8 cellular contexts compared by ENCODE assay signal in the genomic region with DNA sequence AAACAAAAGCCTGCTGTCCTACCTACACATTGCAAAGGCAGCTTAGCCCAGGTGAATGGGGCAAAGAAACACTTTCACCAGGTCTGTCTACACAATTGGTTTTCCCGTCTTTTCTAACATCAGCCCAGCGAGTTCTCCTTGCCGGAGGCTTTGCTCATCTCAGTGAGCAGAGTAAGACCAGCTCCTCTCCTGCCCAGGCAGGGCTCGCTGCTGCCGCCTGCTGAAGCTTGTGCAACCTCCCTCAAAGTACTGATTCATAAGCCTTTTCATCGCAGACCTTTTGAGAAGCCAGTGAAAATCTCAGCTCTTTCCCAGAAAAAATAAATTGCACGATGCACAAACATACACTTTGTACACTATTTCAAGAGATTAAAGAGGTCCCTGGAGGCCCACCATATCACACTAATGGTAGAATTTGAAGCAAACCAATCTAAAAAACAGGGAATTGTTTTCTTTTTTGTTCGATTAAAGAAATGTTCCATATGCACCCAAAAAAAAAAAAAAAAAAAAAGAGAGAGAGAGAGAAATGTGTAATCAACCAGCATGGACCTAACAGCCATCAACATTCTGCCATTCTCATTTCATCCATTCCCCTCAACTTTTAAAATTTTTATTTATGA.
A peak's percentile ranks its signal among the peaks of the same experiment; 100 is the strongest.
DNase-seq lines count a peak whose midpoint lies in the region; ATAC-seq and TF ChIP-seq lines count a peak whose summit lies in the region.

No MANE protein-coding gene starts in this region.

- WGBS in right cardiac atrium: 12% methylated on average over 8 of the region's 8 CpGs
- 24 to 34% (median 26%) methylated on average over 8 of the region's 8 CpGs for WGBS in spleen, 5 donors

- H3K4me3 ChIP-seq in right cardiac atrium (ENCODE audit: low read length) (no peak overlapping the region), spleen (no peak overlapping the region)

- ATAC-seq in GM18867 (IDR thresholded peaks at IDR 0.05; ENCODE audit: unreplicated experiment) (peak; percentile 58), right cardiac atrium (peak; percentile 81 to 84), GM19455 (IDR thresholded peaks at IDR 0.05; ENCODE audit: unreplicated experiment) (no peak), GM21576 (IDR thresholded peaks at IDR 0.05; ENCODE audit: unreplicated experiment) (no peak)

- no peaks in the 10 kb centered on the region for H3K36me3 ChIP-seq in spleen

- TF ChIP-seq POLR2A in spleen (IDR thresholded peaks at IDR 0.05): no peak

- H3K27me3 ChIP-seq in right cardiac atrium (ENCODE audit: control insufficient read depth, insufficient read depth): no peaks in the 10 kb centered on the region
- no peaks in the 10 kb centered on the region for H3K27me3 ChIP-seq in spleen (replicated peaks in 1 of 7)

- no peaks in the 10 kb centered on the region for H3K9me3 ChIP-seq in right cardiac atrium (ENCODE audit: control insufficient read depth, low read length)
- no peaks in the 10 kb centered on the region for H3K9me3 ChIP-seq in spleen

- DNase-seq in AG09319 (ENCODE audit: extremely low read depth, low read depth) (no peak), NCI-H1092 treated with DMSO at 0.1 percent for 48 hours (lab: John Stamatoyannopoulos, UW) (peak; percentile 61), amygdala (lab: John Stamatoyannopoulos, UW) (peak in 44 of 56 donors; percentile 2 to 69 (median 27)), right cardiac atrium (peak; percentile 67 to 87 (median 86)), spleen (peak; percentile 74)

- H3K4me1 ChIP-seq in right cardiac atrium (ENCODE audit: control insufficient read depth, insufficient read depth, low read length) (no peaks in the 10 kb centered on the region), spleen (no peaks in the 10 kb centered on the region)

- intact Hi-C loops in right cardiac atrium (cut with DNase I) (loop anchor here in 2 of 4 donors (10.0 kb wide), 2 partner anchors 59 to 789 kb away; no protein-coding TSS in a partner anchor), spleen (cut with DNase I; ENCODE audit: low total_unique reads) (no loop called here)

- TF ChIP-seq CTCF in AG09319 (IDR thresholded peaks at IDR 0.05; ENCODE audit: low read depth, low read length): peak; percentile 51
- TF ChIP-seq CTCF in spleen (IDR thresholded peaks at IDR 0.05 in 8 of 11, conservative IDR thresholded peaks at IDR 0.05 in 3 of 11): peak in 3 of 11 experiments; percentile 5 to 28 (median 15)

- H3K27ac ChIP-seq in right cardiac atrium (ENCODE audit: low read length): no peak overlapping the region
- H3K27ac ChIP-seq in spleen: no peak overlapping the region

Comparison
In these comparisons a context has a peak if more than half of its experiments do, and no peak if none do; other contexts are left out.
1. ATAC-seq: peak in GM18867 (single experiment) and right cardiac atrium (2 of 2); none in GM19455 (single experiment) and GM21576 (single experiment).